In the genomic region with DNA sequence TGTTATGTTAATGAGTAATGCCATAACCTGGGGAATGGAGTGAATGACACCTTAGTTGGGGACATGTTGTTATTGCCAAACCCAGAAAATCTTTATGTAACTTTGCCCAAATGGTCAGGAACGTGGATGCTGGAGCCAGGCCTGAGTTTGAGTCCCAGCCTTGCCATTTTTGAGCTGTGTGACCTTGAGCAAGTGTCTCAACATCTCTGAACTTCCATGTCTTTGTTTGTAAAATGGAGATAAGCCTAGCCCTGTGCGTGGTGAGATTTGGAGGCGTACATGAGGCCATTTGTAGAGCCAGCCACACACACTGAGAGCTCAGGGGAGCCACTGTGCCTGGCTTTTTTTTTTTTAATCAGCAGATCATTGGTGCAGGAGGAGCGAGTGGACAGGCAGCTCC, we compare ENCODE assay signal across 1 cellular context.
A peak's percentile ranks its signal among the peaks of the same experiment; 100 is the strongest.
TF ChIP-seq lines count a peak whose summit lies in the region.

No MANE protein-coding gene starts in this region.

TF ChIP-seq in K562, 482 proteins besides CTCF, POLR2A, EP300 and RAD21 (continued from another document):
- TF ChIP-seq, protein P1, sequence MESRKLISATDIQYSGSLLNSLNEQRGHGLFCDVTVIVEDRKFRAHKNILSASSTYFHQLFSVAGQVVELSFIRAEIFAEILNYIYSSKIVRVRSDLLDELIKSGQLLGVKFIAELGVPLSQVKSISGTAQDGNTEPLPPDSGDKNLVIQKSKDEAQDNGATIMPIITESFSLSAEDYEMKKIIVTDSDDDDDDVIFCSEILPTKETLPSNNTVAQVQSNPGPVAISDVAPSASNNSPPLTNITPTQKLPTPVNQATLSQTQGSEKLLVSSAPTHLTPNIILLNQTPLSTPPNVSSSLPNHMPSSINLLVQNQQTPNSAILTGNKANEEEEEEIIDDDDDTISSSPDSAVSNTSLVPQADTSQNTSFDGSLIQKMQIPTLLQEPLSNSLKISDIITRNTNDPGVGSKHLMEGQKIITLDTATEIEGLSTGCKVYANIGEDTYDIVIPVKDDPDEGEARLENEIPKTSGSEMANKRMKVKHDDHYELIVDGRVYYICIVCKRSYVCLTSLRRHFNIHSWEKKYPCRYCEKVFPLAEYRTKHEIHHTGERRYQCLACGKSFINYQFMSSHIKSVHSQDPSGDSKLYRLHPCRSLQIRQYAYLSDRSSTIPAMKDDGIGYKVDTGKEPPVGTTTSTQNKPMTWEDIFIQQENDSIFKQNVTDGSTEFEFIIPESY (CRISPR knock-in tag; IDR thresholded peaks at IDR 0.05), result no peak
- TF ChIP-seq BCOR (IDR thresholded peaks at IDR 0.05), result 0 out of 2 replicates have a peak, but pooled peaks have one; percentile 22
- TF ChIP-seq, protein P2, sequence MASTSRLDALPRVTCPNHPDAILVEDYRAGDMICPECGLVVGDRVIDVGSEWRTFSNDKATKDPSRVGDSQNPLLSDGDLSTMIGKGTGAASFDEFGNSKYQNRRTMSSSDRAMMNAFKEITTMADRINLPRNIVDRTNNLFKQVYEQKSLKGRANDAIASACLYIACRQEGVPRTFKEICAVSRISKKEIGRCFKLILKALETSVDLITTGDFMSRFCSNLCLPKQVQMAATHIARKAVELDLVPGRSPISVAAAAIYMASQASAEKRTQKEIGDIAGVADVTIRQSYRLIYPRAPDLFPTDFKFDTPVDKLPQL (IDR thresholded peaks at IDR 0.05; ENCODE audit: extremely low read depth, insufficient read length), result no peak
- TF ChIP-seq TCF7L2 (IDR thresholded peaks at IDR 0.05; ENCODE audit: low read depth, low read length), result no peak
- TF ChIP-seq MBD2 (IDR thresholded peaks at IDR 0.05; ENCODE audit: borderline replicate concordance, low read depth), result no peak
- TF ChIP-seq ZNF444 (CRISPR knock-in tag; IDR thresholded peaks at IDR 0.05), result no peak
- TF ChIP-seq NFRKB (IDR thresholded peaks at IDR 0.05; ENCODE audit: low read depth), result no peak
- TF ChIP-seq PTBP1 (IDR thresholded peaks at IDR 0.05; ENCODE audit: low read depth, low read length), result no peak
- TF ChIP-seq XRCC5 (IDR thresholded peaks at IDR 0.05; ENCODE audit: low read depth, low read length), result no peak
- peak; percentile 58 for TF ChIP-seq ZFP36 (IDR thresholded peaks at IDR 0.05; ENCODE audit: low read depth, low read length, partially characterized antibody)
- no peak for TF ChIP-seq CBFA2T3 (IDR thresholded peaks at IDR 0.05)
- TF ChIP-seq SIN3A (IDR thresholded peaks at IDR 0.05; ENCODE audit: borderline replicate concordance in 2 of 2, control insufficient read depth in 1 of 2, low read depth in 2 of 2, low read length in 2 of 2), result no peak
- TF ChIP-seq ARHGAP35 (IDR thresholded peaks at IDR 0.05; ENCODE audit: partially characterized antibody), result no peak
- peak; percentile 78 for TF ChIP-seq RBM25 (IDR thresholded peaks at IDR 0.05; ENCODE audit: low read depth, low read length, severe bottlenecking)
- TF ChIP-seq POLR3A (IDR thresholded peaks at IDR 0.05; ENCODE audit: borderline replicate concordance, extremely low read depth, insufficient read depth, insufficient read length), result no peak
- TF ChIP-seq CREM (IDR thresholded peaks at IDR 0.05; ENCODE audit: low read depth), result no peak
- TF ChIP-seq CXXC5 (CRISPR knock-in tag; IDR thresholded peaks at IDR 0.05), result no peak
- TF ChIP-seq ZNF717 (CRISPR knock-in tag; IDR thresholded peaks at IDR 0.05), result no peak
- TF ChIP-seq CGGBP1 (CRISPR knock-in tag; IDR thresholded peaks at IDR 0.05), result no peak
- TF ChIP-seq ZC3H11A (IDR thresholded peaks at IDR 0.05; ENCODE audit: low read depth, low read length), result no peak
- TF ChIP-seq ARID2 (IDR thresholded peaks at IDR 0.05), result no peak
- TF ChIP-seq TEAD1 (CRISPR knock-in tag; IDR thresholded peaks at IDR 0.05), result no peak
- TF ChIP-seq ETV6 (IDR thresholded peaks at IDR 0.05; ENCODE audit: borderline replicate concordance in 1 of 2, low read depth in 2 of 2, low read length in 1 of 2), result no peak
- TF ChIP-seq ETV6 (CRISPR knock-in tag; IDR thresholded peaks at IDR 0.05; ENCODE audit: borderline replicate concordance), result no peak
- TF ChIP-seq, protein P3, sequence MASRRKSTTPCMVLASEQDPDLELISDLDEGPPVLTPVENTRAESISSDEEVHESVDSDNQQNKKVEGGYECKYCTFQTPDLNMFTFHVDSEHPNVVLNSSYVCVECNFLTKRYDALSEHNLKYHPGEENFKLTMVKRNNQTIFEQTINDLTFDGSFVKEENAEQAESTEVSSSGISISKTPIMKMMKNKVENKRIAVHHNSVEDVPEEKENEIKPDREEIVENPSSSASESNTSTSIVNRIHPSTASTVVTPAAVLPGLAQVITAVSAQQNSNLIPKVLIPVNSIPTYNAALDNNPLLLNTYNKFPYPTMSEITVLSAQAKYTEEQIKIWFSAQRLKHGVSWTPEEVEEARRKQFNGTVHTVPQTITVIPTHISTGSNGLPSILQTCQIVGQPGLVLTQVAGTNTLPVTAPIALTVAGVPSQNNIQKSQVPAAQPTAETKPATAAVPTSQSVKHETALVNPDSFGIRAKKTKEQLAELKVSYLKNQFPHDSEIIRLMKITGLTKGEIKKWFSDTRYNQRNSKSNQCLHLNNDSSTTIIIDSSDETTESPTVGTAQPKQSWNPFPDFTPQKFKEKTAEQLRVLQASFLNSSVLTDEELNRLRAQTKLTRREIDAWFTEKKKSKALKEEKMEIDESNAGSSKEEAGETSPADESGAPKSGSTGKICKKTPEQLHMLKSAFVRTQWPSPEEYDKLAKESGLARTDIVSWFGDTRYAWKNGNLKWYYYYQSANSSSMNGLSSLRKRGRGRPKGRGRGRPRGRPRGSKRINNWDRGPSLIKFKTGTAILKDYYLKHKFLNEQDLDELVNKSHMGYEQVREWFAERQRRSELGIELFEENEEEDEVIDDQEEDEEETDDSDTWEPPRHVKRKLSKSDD (conservative IDR thresholded peaks at IDR 0.05; ENCODE audit: low read length), result no peak
- no peak for TF ChIP-seq ZNF436 (CRISPR knock-in tag; IDR thresholded peaks at IDR 0.05)
- TF ChIP-seq, protein P4, sequence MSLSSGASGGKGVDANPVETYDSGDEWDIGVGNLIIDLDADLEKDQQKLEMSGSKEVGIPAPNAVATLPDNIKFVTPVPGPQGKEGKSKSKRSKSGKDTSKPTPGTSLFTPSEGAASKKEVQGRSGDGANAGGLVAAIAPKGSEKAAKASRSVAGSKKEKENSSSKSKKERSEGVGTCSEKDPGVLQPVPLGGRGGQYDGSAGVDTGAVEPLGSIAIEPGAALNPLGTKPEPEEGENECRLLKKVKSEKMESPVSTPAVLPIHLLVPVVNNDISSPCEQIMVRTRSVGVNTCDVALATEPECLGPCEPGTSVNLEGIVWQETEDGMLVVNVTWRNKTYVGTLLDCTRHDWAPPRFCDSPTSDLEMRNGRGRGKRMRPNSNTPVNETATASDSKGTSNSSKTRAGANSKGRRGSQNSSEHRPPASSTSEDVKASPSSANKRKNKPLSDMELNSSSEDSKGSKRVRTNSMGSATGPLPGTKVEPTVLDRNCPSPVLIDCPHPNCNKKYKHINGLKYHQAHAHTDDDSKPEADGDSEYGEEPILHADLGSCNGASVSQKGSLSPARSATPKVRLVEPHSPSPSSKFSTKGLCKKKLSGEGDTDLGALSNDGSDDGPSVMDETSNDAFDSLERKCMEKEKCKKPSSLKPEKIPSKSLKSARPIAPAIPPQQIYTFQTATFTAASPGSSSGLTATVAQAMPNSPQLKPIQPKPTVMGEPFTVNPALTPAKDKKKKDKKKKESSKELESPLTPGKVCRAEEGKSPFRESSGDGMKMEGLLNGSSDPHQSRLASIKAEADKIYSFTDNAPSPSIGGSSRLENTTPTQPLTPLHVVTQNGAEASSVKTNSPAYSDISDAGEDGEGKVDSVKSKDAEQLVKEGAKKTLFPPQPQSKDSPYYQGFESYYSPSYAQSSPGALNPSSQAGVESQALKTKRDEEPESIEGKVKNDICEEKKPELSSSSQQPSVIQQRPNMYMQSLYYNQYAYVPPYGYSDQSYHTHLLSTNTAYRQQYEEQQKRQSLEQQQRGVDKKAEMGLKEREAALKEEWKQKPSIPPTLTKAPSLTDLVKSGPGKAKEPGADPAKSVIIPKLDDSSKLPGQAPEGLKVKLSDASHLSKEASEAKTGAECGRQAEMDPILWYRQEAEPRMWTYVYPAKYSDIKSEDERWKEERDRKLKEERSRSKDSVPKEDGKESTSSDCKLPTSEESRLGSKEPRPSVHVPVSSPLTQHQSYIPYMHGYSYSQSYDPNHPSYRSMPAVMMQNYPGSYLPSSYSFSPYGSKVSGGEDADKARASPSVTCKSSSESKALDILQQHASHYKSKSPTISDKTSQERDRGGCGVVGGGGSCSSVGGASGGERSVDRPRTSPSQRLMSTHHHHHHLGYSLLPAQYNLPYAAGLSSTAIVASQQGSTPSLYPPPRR (CRISPR knock-in tag; IDR thresholded peaks at IDR 0.05; ENCODE audit: borderline replicate concordance), result no peak
- TF ChIP-seq, protein P5, sequence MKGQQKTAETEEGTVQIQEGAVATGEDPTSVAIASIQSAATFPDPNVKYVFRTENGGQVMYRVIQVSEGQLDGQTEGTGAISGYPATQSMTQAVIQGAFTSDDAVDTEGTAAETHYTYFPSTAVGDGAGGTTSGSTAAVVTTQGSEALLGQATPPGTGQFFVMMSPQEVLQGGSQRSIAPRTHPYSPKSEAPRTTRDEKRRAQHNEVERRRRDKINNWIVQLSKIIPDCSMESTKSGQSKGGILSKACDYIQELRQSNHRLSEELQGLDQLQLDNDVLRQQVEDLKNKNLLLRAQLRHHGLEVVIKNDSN (CRISPR knock-in tag; IDR thresholded peaks at IDR 0.05), result no peak
